Comparison of ENCODE assay signal across 1 cellular context in the genomic region with DNA sequence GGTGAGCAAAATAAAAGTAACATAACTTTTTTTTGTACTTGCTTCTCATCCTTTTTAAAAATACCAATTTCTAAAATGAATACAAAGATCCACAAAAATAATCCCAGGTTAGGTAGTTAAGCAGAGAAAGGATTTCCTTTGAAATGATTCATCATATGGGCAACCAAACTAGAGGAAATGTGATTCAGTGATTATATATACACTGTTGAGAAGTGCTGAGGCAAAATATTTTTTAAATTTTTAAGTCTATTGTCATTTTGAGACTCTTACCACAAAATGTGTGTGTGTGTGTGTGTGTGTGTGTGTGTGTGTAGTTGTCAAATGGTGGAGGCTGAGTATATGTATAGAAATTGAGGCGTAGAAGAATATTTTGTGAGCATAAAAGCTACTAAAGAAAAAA.
TF ChIP-seq lines count a peak whose summit lies in the region.

No MANE protein-coding gene starts in this region.

TF ChIP-seq in HepG2, 621 proteins besides CTCF, POLR2A, EP300 and RAD21 (continued from another document):
- TF ChIP-seq, protein P1, sequence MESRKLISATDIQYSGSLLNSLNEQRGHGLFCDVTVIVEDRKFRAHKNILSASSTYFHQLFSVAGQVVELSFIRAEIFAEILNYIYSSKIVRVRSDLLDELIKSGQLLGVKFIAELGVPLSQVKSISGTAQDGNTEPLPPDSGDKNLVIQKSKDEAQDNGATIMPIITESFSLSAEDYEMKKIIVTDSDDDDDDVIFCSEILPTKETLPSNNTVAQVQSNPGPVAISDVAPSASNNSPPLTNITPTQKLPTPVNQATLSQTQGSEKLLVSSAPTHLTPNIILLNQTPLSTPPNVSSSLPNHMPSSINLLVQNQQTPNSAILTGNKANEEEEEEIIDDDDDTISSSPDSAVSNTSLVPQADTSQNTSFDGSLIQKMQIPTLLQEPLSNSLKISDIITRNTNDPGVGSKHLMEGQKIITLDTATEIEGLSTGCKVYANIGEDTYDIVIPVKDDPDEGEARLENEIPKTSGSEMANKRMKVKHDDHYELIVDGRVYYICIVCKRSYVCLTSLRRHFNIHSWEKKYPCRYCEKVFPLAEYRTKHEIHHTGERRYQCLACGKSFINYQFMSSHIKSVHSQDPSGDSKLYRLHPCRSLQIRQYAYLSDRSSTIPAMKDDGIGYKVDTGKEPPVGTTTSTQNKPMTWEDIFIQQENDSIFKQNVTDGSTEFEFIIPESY (CRISPR knock-in tag; IDR thresholded peaks at IDR 0.05) = no peak
- TF ChIP-seq ZNF20 (CRISPR knock-in tag; IDR thresholded peaks at IDR 0.05) (no peak), GATA4 (IDR thresholded peaks at IDR 0.05; ENCODE audit: borderline replicate concordance, low read depth) (no peak), PCBP1 (IDR thresholded peaks at IDR 0.05; ENCODE audit: borderline replicate concordance, low read depth, low read length) (no peak), RFX5 (IDR thresholded peaks at IDR 0.05; ENCODE audit: low read depth, low read length) (no peak)
